8 cellular contexts compared by ENCODE assay signal in the genomic region with DNA sequence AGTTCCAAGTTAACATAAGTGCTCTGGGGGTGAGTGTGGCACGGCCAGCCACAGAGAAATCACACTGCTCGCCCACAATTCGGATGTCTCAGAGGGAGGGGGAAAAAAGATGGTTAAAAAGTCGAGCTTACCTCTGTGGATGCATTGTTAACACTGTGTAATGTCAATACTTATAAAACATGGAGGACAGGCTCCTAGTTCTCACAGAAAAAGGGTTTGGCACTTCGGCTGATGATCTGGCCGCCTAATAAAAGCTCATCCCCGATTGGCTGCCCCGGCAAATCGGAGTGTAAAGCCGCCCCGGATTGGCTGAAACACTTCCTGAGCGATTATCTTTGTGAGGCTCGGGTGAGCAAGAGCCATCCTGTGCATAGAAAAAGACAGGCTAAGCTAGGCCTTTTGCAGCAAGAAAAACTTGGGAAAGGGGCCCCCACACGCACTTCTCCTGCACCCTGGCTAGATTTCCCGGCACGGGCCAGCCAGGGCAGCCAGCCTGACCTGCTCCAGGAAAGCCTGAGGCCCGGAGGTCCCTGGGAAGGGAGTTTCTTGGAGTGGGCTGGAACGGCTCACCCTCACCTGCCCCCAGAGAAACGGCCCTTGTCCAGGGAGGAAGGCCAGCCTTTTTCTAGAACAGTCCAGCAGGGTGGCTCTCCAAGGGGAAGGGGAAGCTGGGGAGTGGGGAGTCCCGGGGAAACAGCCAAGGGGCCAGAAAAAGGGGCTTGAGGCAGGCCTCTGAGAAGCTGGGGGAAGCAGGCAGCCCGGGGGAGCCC. TPM values are rescaled to one million over a fixed set of nuclear protein-coding genes. Genes with fewer than 3 reads are reported as not detected.
DNase-seq lines count a peak whose midpoint lies in the region; ATAC-seq and TF ChIP-seq lines count a peak whose summit lies in the region.

A gene (minus strand): TSS at position 174 of the 770 bp plus-strand sequence. CDS start 29 bp downstream, at position 145.

- H2BK5ac ChIP-seq in neuronal stem cell (ENCODE audit: low read length) = peak within 1 kb of the TSS; percentile 97

- H3K23ac ChIP-seq in neuronal stem cell (ENCODE audit: low read depth, low read length, poor library complexity) = peak within 1 kb of the TSS; percentile 38

- CTCF ChIA-PET in SK-N-SH (lab: Yijun Ruan, JAX) = interaction anchor here (1.0 to 13.1 kb wide), 5 partner anchors 9 to 206 kb away, joined by 3 to 99 read pairs (median 3); no protein-coding TSS in a partner anchor

- in situ Hi-C loops in HAP-1 (cut with MboI; ENCODE audit: low sequenced_read_pairs) = no loop called here

- no peaks in the 10 kb centered on the region for H3K79me1 ChIP-seq in neuronal stem cell (ENCODE audit: low read depth, low read length)

- H3K27me3 ChIP-seq in HAP-1 (ENCODE audit: low read depth) = no peaks in the 10 kb centered on the region
- no peaks in the 10 kb centered on the region for H3K27me3 ChIP-seq in SK-N-SH (ENCODE audit: insufficient read depth)
- no peaks in the 10 kb centered on the region for H3K27me3 ChIP-seq in foreskin keratinocyte
- H3K27me3 ChIP-seq in neuronal stem cell (ENCODE audit: control insufficient read depth in 3 of 3, insufficient read depth in 3 of 3, low read depth in 1 of 3, low read length in 3 of 3) = no peaks in the 10 kb centered on the region
- H3K27me3 ChIP-seq in subcutaneous abdominal adipose tissue (ENCODE audit: control insufficient read depth in 5 of 5, insufficient read depth in 4 of 5, low read length in 5 of 5) = no peaks in the 10 kb centered on the region

- H3K79me2 ChIP-seq in SK-N-SH (ENCODE audit: insufficient read depth) = peaks cover 51% of the 10 kb centered on the region

- H2AFZ ChIP-seq in SK-N-SH (ENCODE audit: low read depth) (peak within 1 kb of the TSS; percentile 50; the same call in 1 of the 2 replicates), neuronal stem cell (ENCODE audit: low read length) (peak within 1 kb of the TSS; percentile 65)

- H3K4me3 ChIP-seq in HAP-1 (peak within 1 kb of the TSS; percentile 32), SK-N-SH (ENCODE audit: low read depth in 2 of 2, low read length in 1 of 2) (peak within 1 kb of the TSS; percentile 42 to 52), neuronal stem cell (ENCODE audit: low read length in 2 of 2) (peak within 1 kb of the TSS; percentile 53 to 62), subcutaneous abdominal adipose tissue (ENCODE audit: low read depth in 1 of 5, low read length in 5 of 5) (peak within 1 kb of the TSS in 4 of 5 donors; percentile 22 to 48 (median 31))

- H3K4me2 ChIP-seq in SK-N-SH = peak within 1 kb of the TSS; percentile 79
- H3K4me2 ChIP-seq in neuronal stem cell (ENCODE audit: insufficient read depth, low read length, poor library complexity, severe bottlenecking) = peak within 1 kb of the TSS; percentile 61

- peak within 1 kb of the TSS; percentile 85 for H2BK12ac ChIP-seq in neuronal stem cell (ENCODE audit: low read length)

- H3K4ac ChIP-seq in neuronal stem cell (ENCODE audit: low read length) = peak within 1 kb of the TSS; percentile 72

- H3K4me1 ChIP-seq in HAP-1 (peaks cover 90% of the 10 kb centered on the region), SK-N-SH (ENCODE audit: control insufficient read depth in 1 of 2, insufficient read depth in 2 of 2, low read depth in 1 of 2, low read length in 1 of 2) (peaks cover 75 to 89% of the 10 kb centered on the region in 2 experiments), foreskin keratinocyte (peaks cover 66% of the 10 kb centered on the region), neuronal stem cell (ENCODE audit: control insufficient read depth in 2 of 2, insufficient read depth in 1 of 2, low read depth in 1 of 2, low read length in 2 of 2) (peaks cover 54 to 65% of the 10 kb centered on the region in 2 donors), subcutaneous abdominal adipose tissue (ENCODE audit: control insufficient read depth in 5 of 5, insufficient read depth in 5 of 5, low read length in 5 of 5) (peaks cover 23 to 100% (median 97%) of the 10 kb centered on the region in 5 donors)

- no peak for TF ChIP-seq CTCF in SK-N-SH (IDR thresholded peaks at IDR 0.05)
- TF ChIP-seq CTCF in foreskin keratinocyte (conservative IDR thresholded peaks at IDR 0.05) = no peak

- H4K20me1 ChIP-seq in SK-N-SH (ENCODE audit: insufficient read depth) = no peaks in the 10 kb centered on the region

- peak; percentile 45 for ATAC-seq in foreskin keratinocyte

- H3K36me3 ChIP-seq in HAP-1 (replicated peaks) (no peaks in the 10 kb centered on the region; the same call in 1 of the 2 replicates), SK-N-SH (replicated peaks in 1 of 2; ENCODE audit: control insufficient read depth in 1 of 2, insufficient read depth in 2 of 2, low read length in 1 of 2) (peaks cover 0 to 6% of the 10 kb centered on the region in 2 experiments), neuronal stem cell (replicated peaks in 1 of 2; ENCODE audit: control insufficient read depth in 2 of 2, insufficient read depth in 2 of 2, low read length in 2 of 2) (peaks cover 0 to 29% of the 10 kb centered on the region in 2 donors), subcutaneous abdominal adipose tissue (ENCODE audit: control insufficient read depth in 5 of 5, insufficient read depth in 5 of 5, low read length in 5 of 5) (no peaks in the 10 kb centered on the region)

- peak within 1 kb of the TSS; percentile 98 for H3K18ac ChIP-seq in neuronal stem cell (ENCODE audit: low read length)

- WGBS in SK-N-SH (ENCODE audit: low lambda C conversion rate) = 8% methylated on average over 18 of the region's 21 CpGs
- no CpG with 5 or more reads among the region's 21 CpGs for WGBS in neuronal stem cell (ENCODE audit: extremely low coverage in 2 of 2, insufficient read length in 2 of 2, insufficient replicate concordance in 1 of 2), 2 donors

- H3K27ac ChIP-seq in SK-N-SH (ENCODE audit: low read depth in 2 of 2, low read length in 1 of 2) = peak within 1 kb of the TSS; percentile 97 to 100
- H3K27ac ChIP-seq in foreskin keratinocyte = peak within 1 kb of the TSS; percentile 86
- H3K27ac ChIP-seq in neuronal stem cell (replicated peaks; ENCODE audit: low read length) = peak within 1 kb of the TSS; percentile 99
- H3K27ac ChIP-seq in subcutaneous abdominal adipose tissue (ENCODE audit: low read depth, low read length) = peak within 1 kb of the TSS; percentile 100

- POLR2A ChIA-PET in SK-N-SH (lab: Yijun Ruan, JAX) = interaction anchor here (0.5 to 1.8 kb wide), 8 partner anchors 13 to 145 kb away, joined by 3 to 7 read pairs (median 4); a partner anchor contains a TSS

- TF ChIP-seq RAD21 in SK-N-SH (IDR thresholded peaks at IDR 0.05; ENCODE audit: low read length) = no peak

- DNase-seq in DMS79 treated with DMSO at 0.1 percent for 48 hours (lab: John Stamatoyannopoulos, UW) = peak; percentile 67
- peak; percentile 83 to 90 for DNase-seq in HAP-1 (ENCODE audit: low spot score in 2 of 2)
- peak; percentile 91 for DNase-seq in NCI-H1092 (lab: John Stamatoyannopoulos, UW)
- DNase-seq in SK-N-SH = peak; percentile 87
- DNase-seq in activated naive CD4-positive, alpha-beta T cell treated with Interleukin-2 at 50 U/mL for 16 hours = peak; percentile 97
- peak; percentile 78 to 89 for DNase-seq in foreskin keratinocyte
- peak; percentile 95 for DNase-seq in neuronal stem cell (ENCODE audit: low spot score)

- peaks cover 49% of the 10 kb centered on the region for H3F3A ChIP-seq in SK-N-SH (replicated peaks; ENCODE audit: insufficient read depth)

- peak within 1 kb of the TSS; percentile 92 for H2AK5ac ChIP-seq in neuronal stem cell (ENCODE audit: low read depth, low read length)

- H4K91ac ChIP-seq in neuronal stem cell (ENCODE audit: low read depth, low read length, poor library complexity) = peak within 1 kb of the TSS; percentile 98

- H2BK15ac ChIP-seq in neuronal stem cell (ENCODE audit: low read length) = peak within 1 kb of the TSS; percentile 79

- no peaks in the 10 kb centered on the region for H3K9me2 ChIP-seq in SK-N-SH

- TF ChIP-seq EP300 in SK-N-SH (IDR thresholded peaks at IDR 0.05; ENCODE audit: borderline replicate concordance in 1 of 2, low read depth in 1 of 2, low read length in 1 of 2) = no peak

- H4K8ac ChIP-seq in neuronal stem cell (ENCODE audit: low read depth, low read length) = no peak within 1 kb of the TSS

- peak within 1 kb of the TSS; percentile 89 for H2BK120ac ChIP-seq in neuronal stem cell (ENCODE audit: low read depth, low read length)

- H3K9ac ChIP-seq in SK-N-SH (peak within 1 kb of the TSS; percentile 89), neuronal stem cell (ENCODE audit: low read depth, low read length, poor library complexity) (peak within 1 kb of the TSS; percentile 91), subcutaneous abdominal adipose tissue (ENCODE audit: low read length in 5 of 5) (peak within 1 kb of the TSS; percentile 69 to 86 (median 76))

- no peaks in the 10 kb centered on the region for H3K9me3 ChIP-seq in HAP-1
- no peaks in the 10 kb centered on the region for H3K9me3 ChIP-seq in SK-N-SH
- no peaks in the 10 kb centered on the region for H3K9me3 ChIP-seq in neuronal stem cell (replicated peaks in 1 of 2; ENCODE audit: control insufficient read depth in 2 of 2, insufficient read depth in 1 of 2, low read depth in 1 of 2, low read length in 2 of 2)
- no peaks in the 10 kb centered on the region for H3K9me3 ChIP-seq in subcutaneous abdominal adipose tissue (ENCODE audit: control insufficient read depth in 5 of 5, low read length in 5 of 5)

- peak within 1 kb of the TSS; percentile 50 for H3K14ac ChIP-seq in neuronal stem cell (ENCODE audit: low read length)

TF ChIP-seq in SK-N-SH, 30 proteins besides CTCF, POLR2A, EP300 and RAD21 (continues in another document):
- TF ChIP-seq YY1 (IDR thresholded peaks at IDR 0.05; ENCODE audit: low read depth) (peak; percentile 84), RFX5 (IDR thresholded peaks at IDR 0.05; ENCODE audit: low read length) (peak; percentile 55; the same call in 1 of the 2 replicates), ELF1 (IDR thresholded peaks at IDR 0.05) (0 out of 2 replicates have a peak, but pooled peaks have one; percentile 43)

RNA-seq across cellular contexts. Expression of the gene that starts here (rescaled TPM):
- 20.6 and 25.3 TPM in 2 replicates for polyA plus RNA-seq in SK-N-SH (2012; rRNA removed)
- polyA plus RNA-seq in SK-N-SH (2012; cell fraction: cytosol; rRNA removed) = 19.5 and 20.5 TPM in 2 replicates
- 54.6 and 62.7 TPM in 2 replicates for polyA plus RNA-seq in SK-N-SH (2012; cell fraction: nucleus; rRNA removed)
- total RNA-seq in foreskin keratinocyte = 29.7 and 31.1 TPM in 2 replicates
- polyA plus RNA-seq in foreskin keratinocyte = 7.9 and 9.1 TPM in 2 replicates
- 44.7 TPM for polyA plus RNA-seq in neuronal stem cell (2013, experiment 1 of 2)
- polyA plus RNA-seq in neuronal stem cell (2013, experiment 2 of 2) = 45.0 TPM

Comparison
In these comparisons a context has a peak if more than half of its experiments do, and no peak if none do; other contexts are left out.
1. Peak in every context shown above with its lines: DNase-seq, ATAC-seq, H3K4me3 ChIP-seq and H3K27ac ChIP-seq.